In genomic region chr5:116861097-116861496, GRCh38 we compare ENCODE assay signal across 17 cellular contexts.
DNase-seq lines count a peak whose midpoint lies in the region; FAIRE-seq and TF ChIP-seq lines count a peak whose summit lies in the region.
"Had no signal": no experiment of that assay in that cellular context is flagged by ENCODE, and none has a peak within 500 bp of the region (broad histone marks: within the 10 kb centered on the region; RNA-seq: fewer than 3 reads in every experiment).

No MANE protein-coding gene starts in this region.

- H3K4me1 ChIP-seq in BE2C = peaks cover 34% of the 10 kb centered on the region
- peaks cover 8 to 31% (median 18%) of the 10 kb centered on the region in 4 experiments for H3K4me1 ChIP-seq in H1 (replicated peaks in 1 of 4; ENCODE audit: control insufficient read depth in 3 of 4, insufficient read depth in 4 of 4, low read length in 3 of 4)
- H3K4me1 ChIP-seq: BLaER1 treated with 17β-estradiol and CSF1 and Interleukin-3, amounts not matched to agents 10 nM and 100 nM had no signal

- H3K4me1 Mint-ChIP-seq in nephron (peaks cover 64% of the 10 kb centered on the region), immature natural killer cell (peaks cover 0 to 9% of the 10 kb centered on the region in 2 donors), MCF 10A (ENCODE audit: insufficient read depth, unreplicated experiment) (no peaks in the 10 kb centered on the region)

- no peaks in the 10 kb centered on the region for H3K79me2 ChIP-seq in H1 (ENCODE audit: control insufficient read depth in 1 of 2, insufficient read depth in 2 of 2, low read length in 2 of 2)

- no peak for TF ChIP-seq POLR2A in H1 (IDR thresholded peaks at IDR 0.05; ENCODE audit: control extremely low read depth in 1 of 2, low read depth in 2 of 2, low read length in 2 of 2)

- no peak for TF ChIP-seq EP300 in H1 (IDR thresholded peaks at IDR 0.05; ENCODE audit: borderline replicate concordance in 1 of 2, low read depth in 2 of 2, low read length in 2 of 2)

- POLR2A ChIA-PET in H1 (lab: Charles Lee; ENCODE audit: partially characterized antibody) = no interaction called here
- POLR2A ChIA-PET in MCF 10A (lab: Yijun Ruan, JAX) = interaction anchor here (0.9 kb wide), 1 partner anchor 198 kb away, joined by 3 read pairs; no protein-coding TSS in a partner anchor

- H2BK5ac ChIP-seq in H1 (ENCODE audit: low read depth, low read length) = peak overlapping the region; percentile 48; the same call in 1 of the 2 replicates

- H3K36me3 ChIP-seq in BE2C = no peaks in the 10 kb centered on the region
- no peaks in the 10 kb centered on the region for H3K36me3 ChIP-seq in H1 (ENCODE audit: control insufficient read depth in 2 of 4, insufficient read depth in 4 of 4, low read length in 3 of 4)
- H3K36me3 ChIP-seq: BLaER1 treated with 17β-estradiol and CSF1 and Interleukin-3, amounts not matched to agents 10 nM and 100 nM had no signal

- TF ChIP-seq CTCF in BE2C (IDR thresholded peaks at IDR 0.05; ENCODE audit: low read depth, low read length) = no peak
- no peak for TF ChIP-seq CTCF in H1 (IDR thresholded peaks at IDR 0.05; ENCODE audit: control extremely low read depth in 1 of 3, insufficient read depth in 1 of 3, low read depth in 1 of 3, low read length in 3 of 3)
- no peak for TF ChIP-seq CTCF in nephron (IDR thresholded peaks at IDR 0.05; ENCODE audit: unreplicated experiment in 3 of 3)
- TF ChIP-seq CTCF in MCF 10A (IDR thresholded peaks at IDR 0.05; ENCODE audit: unreplicated experiment) = no peak

- no peak overlapping the region for H4K91ac ChIP-seq in H1 (replicated peaks; ENCODE audit: insufficient read length, low read length)

- no peak for TF ChIP-seq RAD21 in H1 (IDR thresholded peaks at IDR 0.05 in 1 of 2, conservative IDR thresholded peaks at IDR 0.05 in 1 of 2; ENCODE audit: low read depth in 2 of 2, low read length in 2 of 2)

- H3K9me3 Mint-ChIP-seq in nephron (no peaks in the 10 kb centered on the region), immature natural killer cell (peaks cover 0 to 7% (median 4%) of the 10 kb centered on the region in 6 donors), MCF 10A (ENCODE audit: unreplicated experiment) (no peaks in the 10 kb centered on the region)
- H3K9me3 Mint-ChIP-seq: CD4-positive, alpha-beta T cell had no signal

- no peaks in the 10 kb centered on the region for H3K9me3 ChIP-seq in BE2C
- H3K9me3 ChIP-seq in H1 (ENCODE audit: insufficient read depth in 2 of 2, low read depth in 1 of 2, low read length in 1 of 2) = no peaks in the 10 kb centered on the region
- H3K9me3 ChIP-seq: BLaER1 treated with 17β-estradiol and CSF1 and Interleukin-3, amounts not matched to agents 10 nM and 100 nM had no signal

- H2BK15ac ChIP-seq in H1 (ENCODE audit: low read length) = peak overlapping the region; percentile 97; the same call in 1 of the 2 replicates

- H3K27me3 Mint-ChIP-seq in nephron (ENCODE audit: low read depth) (peaks cover 3% of the 10 kb centered on the region), immature natural killer cell (ENCODE audit: low read depth in 3 of 3) (peaks cover 0 to 2% (median 1%) of the 10 kb centered on the region in 3 donors), MCF 10A (ENCODE audit: insufficient read depth, unreplicated experiment) (no peaks in the 10 kb centered on the region)
- H3K27me3 Mint-ChIP-seq: CD4-positive, alpha-beta T cell had no signal

- H3K36me3 Mint-ChIP-seq in nephron (ENCODE audit: low read depth) (no peaks in the 10 kb centered on the region), immature natural killer cell (peaks cover 0 to 3% (median 0%) of the 10 kb centered on the region in 3 donors), MCF 10A (ENCODE audit: insufficient read depth, unreplicated experiment) (no peaks in the 10 kb centered on the region)

- no peak overlapping the region for H3K56ac ChIP-seq in H1 (replicated peaks; ENCODE audit: insufficient read length, low read depth, low read length)

- H3K4me3 Mint-ChIP-seq in nephron (no peak overlapping the region), immature natural killer cell (no peak overlapping the region), MCF 10A (ENCODE audit: unreplicated experiment) (no peak overlapping the region)
- H3K4me3 Mint-ChIP-seq: CD4-positive, alpha-beta T cell had no signal

- H2AFZ ChIP-seq in H1 (ENCODE audit: low read length) = no peak overlapping the region

- H3K27me3 ChIP-seq in BE2C (no peaks in the 10 kb centered on the region), H1 (replicated peaks in 1 of 4; ENCODE audit: control insufficient read depth in 3 of 4, extremely low read depth in 1 of 4, insufficient read depth in 3 of 4, low read length in 3 of 4) (no peaks in the 10 kb centered on the region)
- H3K27me3 ChIP-seq: BLaER1 treated with 17β-estradiol and CSF1 and Interleukin-3, amounts not matched to agents 10 nM and 100 nM had no signal

- CTCF ChIA-PET in H1 (lab: Charles Lee; ENCODE audit: partially characterized antibody) (interaction anchor here (1.3 to 1.9 kb wide), 4 partner anchors 23 to 285 kb away, joined by 3 to 6 read pairs (median 4); no protein-coding TSS in a partner anchor), MCF 10A (lab: Yijun Ruan, JAX) (interaction anchor here (0.7 to 0.9 kb wide), 2 partner anchors 24 to 101 kb away, joined by 3 read pairs; no protein-coding TSS in a partner anchor)

- H2BK120ac ChIP-seq in H1 (replicated peaks; ENCODE audit: low read depth, low read length) = no peak overlapping the region

- H3K23ac ChIP-seq in H1 (ENCODE audit: insufficient read length) = no peak overlapping the region

- BruUV-seq in MCF 10A (replicated peaks; lab: Mats Ljungman, UMichigan) = no TSS peak

- H4K5ac ChIP-seq in H1 (ENCODE audit: insufficient read length, low read depth, low read length) = no peak overlapping the region

- peak overlapping the region in 2 of 3 experiments; percentile 16 to 31 for H3K27ac Mint-ChIP-seq in nephron
- H3K27ac Mint-ChIP-seq in immature natural killer cell = no peak overlapping the region
- no peak overlapping the region for H3K27ac Mint-ChIP-seq in MCF 10A (ENCODE audit: low read depth, unreplicated experiment)
- H3K27ac Mint-ChIP-seq: CD4-positive, alpha-beta T cell had no signal

- peak overlapping the region; percentile 82 for H2BK12ac ChIP-seq in H1 (ENCODE audit: low read depth, low read length)

- no peak overlapping the region for H3K9ac ChIP-seq in H1 (replicated peaks in 1 of 4; ENCODE audit: extremely low read depth in 1 of 4, low read depth in 3 of 4, low read length in 3 of 4)
- H3K9ac ChIP-seq: BLaER1 treated with 17β-estradiol and CSF1 and Interleukin-3, amounts not matched to agents 10 nM and 100 nM had no signal

- H3K4ac ChIP-seq in H1 (replicated peaks; ENCODE audit: insufficient read length, low read depth, low read length) = no peak overlapping the region

- H3K23me2 ChIP-seq in H1 (ENCODE audit: low read depth, low read length) = no peaks in the 10 kb centered on the region; the same call in 1 of the 2 replicates

- peak overlapping the region; percentile 1; the same call in 1 of the 2 replicates for H3K18ac ChIP-seq in H1 (ENCODE audit: extremely low read depth, low read length)

- intact Hi-C loops in MCF 10A (cut with micrococcal nuclease) = no loop called here

- H2AK5ac ChIP-seq in H1 (ENCODE audit: low read depth, low read length) = peak overlapping the region; percentile 24; the same call in 1 of the 2 replicates

- H3K27ac ChIP-seq in H1 (ENCODE audit: low read depth, low read length) = no peak overlapping the region; the same call in 1 of the 2 replicates
- H3K27ac ChIP-seq: BLaER1 treated with 17β-estradiol and CSF1 and Interleukin-3, amounts not matched to agents 10 nM and 100 nM had no signal

- no peak overlapping the region for H3K4me2 ChIP-seq in H1 (ENCODE audit: insufficient read depth in 1 of 2, low read depth in 2 of 2, low read length in 2 of 2)
- H3K4me2 ChIP-seq: BLaER1 treated with 17β-estradiol and CSF1 and Interleukin-3, amounts not matched to agents 10 nM and 100 nM had no signal

- H3K79me1 ChIP-seq in H1 (ENCODE audit: low read depth, low read length) = no peaks in the 10 kb centered on the region

- DNase-seq in BE2C = peak; percentile 27
- peak; percentile 31 for DNase-seq in NCI-H69 (lab: John Stamatoyannopoulos, UW)
- DNase-seq in H1 (ENCODE audit: low read depth in 1 of 2, low spot score in 2 of 2) = no peak
- DNase-seq in immature natural killer cell = no peak
- DNase-seq in NK-92 (lab: John Stamatoyannopoulos, UW; ENCODE audit: unreplicated experiment) = no peak
- DNase-seq in MCF 10A (ENCODE audit: unreplicated experiment) = no peak
- no peak for DNase-seq in DMS79 (lab: John Stamatoyannopoulos, UW)
- DNase-seq: 8988T; AML-193; CD4-positive, alpha-beta T cell; DMS79 treated with DMSO at 0.1 percent for 48 hours; EL; HCEC 1CT; IMR-90 had no signal

- H4K8ac ChIP-seq in H1 (ENCODE audit: extremely low read depth, insufficient read depth, low read length) = no peak overlapping the region

- 93% methylated on average over 3 of the region's 3 CpGs; no CpG with 5 or more reads in 1 of the 2 experiments for WGBS in H1 (ENCODE audit: extremely low coverage in 1 of 2, insufficient coverage in 1 of 2, insufficient read length in 1 of 2, insufficient replicate concordance in 2 of 2, low coverage in 1 of 2, low lambda C conversion rate in 2 of 2, missing lambda C conversion rate in 1 of 2), 2 experiments

- H3K4me3 ChIP-seq in BE2C (ENCODE audit: low read depth, low read length) (no peak overlapping the region), H1 (ENCODE audit: extremely low read depth in 1 of 4, insufficient read depth in 2 of 4, low read depth in 3 of 4, low read length in 4 of 4) (no peak overlapping the region)
- H3K4me3 ChIP-seq: BLaER1 treated with 17β-estradiol and CSF1 and Interleukin-3, amounts not matched to agents 10 nM and 100 nM had no signal

- H3K14ac ChIP-seq in H1 (ENCODE audit: insufficient read length) = no peak overlapping the region

- H2BK20ac ChIP-seq in H1 (ENCODE audit: low read length) = peak overlapping the region; percentile 86

- no peak for FAIRE-seq in H1 (lab: Jason Lieb, UNC)
- FAIRE-seq: G401.6 had no signal

- H4K20me1 ChIP-seq in H1 (replicated peaks in 1 of 2; ENCODE audit: control insufficient read depth in 1 of 2, insufficient read depth in 2 of 2, low read length in 2 of 2) = no peaks in the 10 kb centered on the region
- H4K20me1 ChIP-seq: BLaER1 treated with 17β-estradiol and CSF1 and Interleukin-3, amounts not matched to agents 10 nM and 100 nM had no signal

TF ChIP-seq in H1, 55 proteins besides CTCF, POLR2A, EP300 and RAD21 (continues in another document):
- TF ChIP-seq POLR2AphosphoS5 (IDR thresholded peaks at IDR 0.05; ENCODE audit: low read depth, low read length) = no peak
- TF ChIP-seq CTBP2 (IDR thresholded peaks at IDR 0.05; ENCODE audit: borderline replicate concordance, insufficient read depth, insufficient read length, low read length) = no peak
- TF ChIP-seq TEAD4 (IDR thresholded peaks at IDR 0.05; ENCODE audit: low read depth, low read length) = no peak
- TF ChIP-seq SRF (IDR thresholded peaks at IDR 0.05; ENCODE audit: low read depth, low read length) = no peak
- no peak for TF ChIP-seq KDM1A (IDR thresholded peaks at IDR 0.05; ENCODE audit: borderline replicate concordance, low read length)

Comparison
In these comparisons a context has a peak if more than half of its experiments do, and no peak if none do; other contexts are left out.
1. DNase-seq: peak in BE2C (single experiment) and NCI-H69 (single experiment); none in H1 (0 of 2), immature natural killer cell (0 of 3), NK-92 (single experiment), MCF 10A (single experiment) and DMS79 (single experiment).
2. H3K27ac Mint-ChIP-seq: peak in nephron (2 of 3); none in immature natural killer cell (0 of 6) and MCF 10A (single experiment).